ENCODE assay signal across 30 cellular contexts in the genomic region with DNA sequence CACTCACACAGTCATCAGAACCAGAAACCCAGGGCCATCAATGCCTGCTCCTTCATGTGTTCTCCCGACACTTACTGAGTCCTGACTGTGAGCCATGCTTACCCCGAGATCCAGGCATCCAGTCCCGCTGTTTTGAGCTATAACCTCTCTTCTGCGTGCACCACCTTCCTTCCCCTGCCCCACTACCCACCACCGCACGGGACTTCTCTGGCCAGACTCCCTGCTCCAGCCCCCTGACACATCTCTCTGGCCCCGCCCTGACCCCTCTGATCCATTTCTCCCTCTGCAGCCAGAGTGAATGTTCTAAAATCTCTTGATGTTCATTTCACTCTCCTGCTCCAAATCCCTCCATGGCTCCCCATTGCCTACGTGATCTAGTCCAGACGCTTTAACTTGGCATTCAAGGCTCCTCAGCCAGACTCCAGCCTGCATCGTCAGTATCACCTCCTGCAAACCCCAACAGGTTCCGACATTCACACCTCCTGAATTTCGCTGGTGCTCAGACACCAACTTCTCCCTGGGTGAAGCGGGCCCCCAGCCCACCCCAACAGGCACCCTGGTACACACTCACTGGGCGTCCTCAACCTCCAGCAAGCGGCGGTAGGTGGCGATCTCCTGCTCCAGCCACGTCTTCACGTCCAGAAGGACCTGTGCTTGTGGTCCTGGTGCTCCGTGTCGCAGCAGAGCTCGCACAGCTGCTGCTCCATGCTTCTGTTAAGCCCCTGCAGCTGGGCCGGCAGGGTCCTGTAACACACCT. TPM values are rescaled to one million over a fixed set of nuclear protein-coding genes. Genes with fewer than 3 reads are reported as not detected.
DNase-seq lines count a peak whose midpoint lies in the region; ATAC-seq and TF ChIP-seq lines count a peak whose summit lies in the region.
"Had no signal": no experiment of that assay in that cellular context is flagged by ENCODE, and none has a peak within 500 bp of the region (broad histone marks: within the 10 kb centered on the region; RNA-seq: fewer than 3 reads in every experiment).

No MANE protein-coding gene starts in this region.

- no peaks in the 10 kb centered on the region for H3K36me3 Mint-ChIP-seq in dendritic cell treated with granulocyte-macrophage colony-stimulating factor and Interleukin-4, amounts not matched to agents 40 ng/mL and 50 ng/mL, for 4 days (ENCODE audit: low read depth)
- no peaks in the 10 kb centered on the region for H3K36me3 Mint-ChIP-seq in nephron progenitor cell (ENCODE audit: low read depth)
- no peaks in the 10 kb centered on the region for H3K36me3 Mint-ChIP-seq in activated T-helper 2 cell treated with anti-CD3 and anti-CD28 coated beads, Interferon-gamma antibody, Interleukin-2, Interleukin-4, amounts not matched to agents 10 μg/mL and 5 μg/mL and 100 μg/mL, durations not matched to agents 14 hours and 24 hours and 36 hours (ENCODE audit: low read depth)
- H3K36me3 Mint-ChIP-seq: brain; CD8-positive, alpha-beta T cell had no signal

- H3K4me3 Mint-ChIP-seq in dendritic cell treated with granulocyte-macrophage colony-stimulating factor and Interleukin-4, amounts not matched to agents 40 ng/mL and 50 ng/mL, for 4 days: no peak overlapping the region
- H3K4me3 Mint-ChIP-seq in nephron progenitor cell: no peak overlapping the region
- no peak overlapping the region for H3K4me3 Mint-ChIP-seq in activated T-helper 2 cell treated with anti-CD3 and anti-CD28 coated beads, Interferon-gamma antibody, Interleukin-2, Interleukin-4, amounts not matched to agents 10 μg/mL and 5 μg/mL and 100 μg/mL, durations not matched to agents 14 hours and 24 hours and 36 hours (ENCODE audit: low read depth)
- H3K4me3 Mint-ChIP-seq: activated naive CD4-positive, alpha-beta T cell treated with anti-CD3 and anti-CD28 coated beads for 36 hours; activated T-cell treated with anti-CD3 and anti-CD28 coated beads, Interleukin-2, amount 50 U/mL, for 4 hours; brain; CD8-positive, alpha-beta T cell; T-helper 2 cell treated with Interferon-gamma antibody and Interleukin-4, amounts not matched to agents 5 μg/mL and 100 μg/mL, for 36 hours had no signal

- ATAC-seq in left ventricle myocardium superior: no peak
- ATAC-seq in Right ventricle myocardium inferior: no peak
- ATAC-seq: activated T-cell treated with anti-CD3 and anti-CD28 coated beads, Interleukin-2, amount 50 U/mL, for 4 hours; CD8-positive, alpha-beta T cell; heart left ventricle; left cardiac atrium had no signal

- peaks cover 55% of the 10 kb centered on the region for H3K4me1 Mint-ChIP-seq in dendritic cell treated with granulocyte-macrophage colony-stimulating factor and Interleukin-4, amounts not matched to agents 40 ng/mL and 50 ng/mL, for 4 days (ENCODE audit: low read depth)
- peaks cover 24% of the 10 kb centered on the region for H3K4me1 Mint-ChIP-seq in nephron progenitor cell
- H3K4me1 Mint-ChIP-seq in activated T-helper 2 cell treated with anti-CD3 and anti-CD28 coated beads, Interferon-gamma antibody, Interleukin-2, Interleukin-4, amounts not matched to agents 10 μg/mL and 5 μg/mL and 100 μg/mL, durations not matched to agents 14 hours and 24 hours and 36 hours (ENCODE audit: low read depth): no peaks in the 10 kb centered on the region

- H3K9me3 Mint-ChIP-seq in dendritic cell treated with granulocyte-macrophage colony-stimulating factor and Interleukin-4, amounts not matched to agents 40 ng/mL and 50 ng/mL, for 4 days: no peaks in the 10 kb centered on the region
- H3K9me3 Mint-ChIP-seq in nephron progenitor cell: no peaks in the 10 kb centered on the region
- no peaks in the 10 kb centered on the region for H3K9me3 Mint-ChIP-seq in activated T-helper 2 cell treated with anti-CD3 and anti-CD28 coated beads, Interferon-gamma antibody, Interleukin-2, Interleukin-4, amounts not matched to agents 10 μg/mL and 5 μg/mL and 100 μg/mL, durations not matched to agents 14 hours and 24 hours and 36 hours
- H3K9me3 Mint-ChIP-seq: activated naive CD4-positive, alpha-beta T cell treated with anti-CD3 and anti-CD28 coated beads for 36 hours; activated T-cell treated with anti-CD3 and anti-CD28 coated beads, Interleukin-2, amount 50 U/mL, for 4 hours; CD8-positive, alpha-beta T cell; T-helper 2 cell treated with Interferon-gamma antibody and Interleukin-4, amounts not matched to agents 5 μg/mL and 100 μg/mL, for 36 hours had no signal

- peak overlapping the region; percentile 6 for H3K27ac Mint-ChIP-seq in dendritic cell treated with granulocyte-macrophage colony-stimulating factor and Interleukin-4, amounts not matched to agents 40 ng/mL and 50 ng/mL, for 4 days
- peak overlapping the region; percentile 83 for H3K27ac Mint-ChIP-seq in nephron progenitor cell
- H3K27ac Mint-ChIP-seq in activated T-helper 2 cell treated with anti-CD3 and anti-CD28 coated beads, Interferon-gamma antibody, Interleukin-2, Interleukin-4, amounts not matched to agents 10 μg/mL and 5 μg/mL and 100 μg/mL, durations not matched to agents 14 hours and 24 hours and 36 hours: no peak overlapping the region
- H3K27ac Mint-ChIP-seq: activated naive CD4-positive, alpha-beta T cell treated with anti-CD3 and anti-CD28 coated beads for 36 hours; brain; CD8-positive, alpha-beta T cell; T-helper 2 cell treated with Interferon-gamma antibody and Interleukin-4, amounts not matched to agents 5 μg/mL and 100 μg/mL, for 36 hours had no signal

- peaks cover 32% of the 10 kb centered on the region for H3K27me3 Mint-ChIP-seq in dendritic cell treated with granulocyte-macrophage colony-stimulating factor and Interleukin-4, amounts not matched to agents 40 ng/mL and 50 ng/mL, for 4 days
- peaks cover 6% of the 10 kb centered on the region for H3K27me3 Mint-ChIP-seq in nephron progenitor cell (ENCODE audit: low read depth, poor library complexity)
- no peaks in the 10 kb centered on the region for H3K27me3 Mint-ChIP-seq in activated T-helper 2 cell treated with anti-CD3 and anti-CD28 coated beads, Interferon-gamma antibody, Interleukin-2, Interleukin-4, amounts not matched to agents 10 μg/mL and 5 μg/mL and 100 μg/mL, durations not matched to agents 14 hours and 24 hours and 36 hours (ENCODE audit: low read depth)

- DNase-seq in left ventricle myocardium superior (peak; percentile 14), Right ventricle myocardium inferior (ENCODE audit: missing footprints) (no peak), nephron progenitor cell (no peak), DMS153 treated with DMSO at 0.1 percent for 48 hours (lab: John Stamatoyannopoulos, UW; ENCODE audit: unreplicated experiment) (no peak), RPMI8226 (no peak)
- DNase-seq in effector CD4-positive, alpha-beta T cell: no peak
- DNase-seq in activated T-helper 2 cell treated with anti-CD3 and anti-CD28 coated beads, Interferon-gamma antibody, Interleukin-2, Interleukin-4, amounts not matched to agents 10 μg/mL and 5 μg/mL and 100 μg/mL, durations not matched to agents 14 hours and 24 hours and 36 hours (ENCODE audit: low spot score): no peak
- DNase-seq: activated CD4-positive, alpha-beta T cell treated with anti-CD3 and anti-CD28 coated beads for 48 hours; activated naive CD4-positive, alpha-beta T cell treated with anti-CD3 and anti-CD28 coated beads for 36 hours; activated T-cell treated with anti-CD3 and anti-CD28 coated beads, Interleukin-2, amount 50 U/mL, for 4 hours; adrenal gland; CD8-positive, alpha-beta T cell; DMS 273 treated with DMSO at 0.1 percent for 48 hours; erythroblast; left cardiac atrium; mesendoderm; NCI-H2029 treated with DMSO at 0.1 percent for 48 hours; NCI-H2227 treated with DMSO at 0.1 percent for 48 hours; NCI-H69; stimulated activated CD8-positive, alpha-beta memory T cell treated with anti-CD3 and anti-CD28 coated beads, Interleukin-4, amount 100 ng/mL, for 48 hours; stomach; tibial artery had no signal

- intact Hi-C loops in left ventricle myocardium superior (cut with micrococcal nuclease): no loop called here
- intact Hi-C loops in Right ventricle myocardium inferior (cut with DNase I): no loop called here
- intact Hi-C loops in dendritic cell treated with granulocyte-macrophage colony-stimulating factor and Interleukin-4, amounts not matched to agents 40 ng/mL and 50 ng/mL, for 4 days (cut with micrococcal nuclease): no loop called here
- intact Hi-C loops in activated T-helper 2 cell treated with anti-CD3 and anti-CD28 coated beads, Interferon-gamma antibody, Interleukin-2, Interleukin-4, amounts not matched to agents 10 μg/mL and 5 μg/mL and 100 μg/mL, durations not matched to agents 14 hours and 24 hours and 36 hours (cut with micrococcal nuclease): no loop called here

- TF ChIP-seq CTCF in nephron progenitor cell (IDR thresholded peaks at IDR 0.05): no peak

RNA-seq across cellular contexts. Expression of a gene that starts 3.1 kb away (rescaled TPM):
- total RNA-seq in left ventricle myocardium superior (not detected), Right ventricle myocardium inferior (not detected)
- not detected in 2 replicates for total RNA-seq in activated T-helper 2 cell treated with anti-CD3 and anti-CD28 coated beads, Interferon-gamma antibody, Interleukin-2, Interleukin-4, amounts not matched to agents 10 μg/mL and 5 μg/mL and 100 μg/mL, durations not matched to agents 14 hours and 24 hours and 36 hours
- total RNA-seq: activated naive CD4-positive, alpha-beta T cell treated with anti-CD3 and anti-CD28 coated beads for 36 hours; activated T-cell treated with anti-CD3 and anti-CD28 coated beads, Interleukin-2, amount 50 U/mL, for 4 hours; CD8-positive, alpha-beta T cell; left cardiac atrium had no signal

RNA-seq across cellular contexts. Expression of a gene that starts 14.9 kb away (rescaled TPM):
- total RNA-seq in left ventricle myocardium superior: not detected
- not detected for total RNA-seq in Right ventricle myocardium inferior
- not detected in 2 replicates for total RNA-seq in activated T-helper 2 cell treated with anti-CD3 and anti-CD28 coated beads, Interferon-gamma antibody, Interleukin-2, Interleukin-4, amounts not matched to agents 10 μg/mL and 5 μg/mL and 100 μg/mL, durations not matched to agents 14 hours and 24 hours and 36 hours
- total RNA-seq: A673; activated CD8-positive, alpha-beta memory T cell treated with anti-CD3 and anti-CD28 coated beads for 36 hours; activated naive CD4-positive, alpha-beta T cell treated with anti-CD3 and anti-CD28 coated beads for 36 hours; activated T-cell treated with anti-CD3 and anti-CD28 coated beads, Interleukin-2, amount 50 U/mL, for 4 hours; CD8-positive, alpha-beta T cell; heart left ventricle; myocyte had no signal

RNA-seq across cellular contexts. Expression of a gene that starts 40.8 kb away (rescaled TPM):
- total RNA-seq in left ventricle myocardium superior: not detected
- not detected for total RNA-seq in Right ventricle myocardium inferior
- total RNA-seq in activated T-helper 2 cell treated with anti-CD3 and anti-CD28 coated beads, Interferon-gamma antibody, Interleukin-2, Interleukin-4, amounts not matched to agents 10 μg/mL and 5 μg/mL and 100 μg/mL, durations not matched to agents 14 hours and 24 hours and 36 hours: not detected in 2 replicates
- total RNA-seq: A673; activated CD8-positive, alpha-beta memory T cell treated with anti-CD3 and anti-CD28 coated beads for 36 hours; activated naive CD4-positive, alpha-beta T cell treated with anti-CD3 and anti-CD28 coated beads for 36 hours; activated T-cell treated with anti-CD3 and anti-CD28 coated beads, Interleukin-2, amount 50 U/mL, for 4 hours; CD8-positive, alpha-beta T cell; myocyte; RPMI7951 had no signal

RNA-seq across cellular contexts. Expression of a gene that starts 55.6 kb away (rescaled TPM):
- total RNA-seq in left ventricle myocardium superior (not detected), Right ventricle myocardium inferior (not detected)
- not detected in 2 replicates for total RNA-seq in activated T-helper 2 cell treated with anti-CD3 and anti-CD28 coated beads, Interferon-gamma antibody, Interleukin-2, Interleukin-4, amounts not matched to agents 10 μg/mL and 5 μg/mL and 100 μg/mL, durations not matched to agents 14 hours and 24 hours and 36 hours
- total RNA-seq: A673; activated CD8-positive, alpha-beta memory T cell treated with anti-CD3 and anti-CD28 coated beads for 36 hours; activated naive CD4-positive, alpha-beta T cell treated with anti-CD3 and anti-CD28 coated beads for 36 hours; activated T-cell treated with anti-CD3 and anti-CD28 coated beads, Interleukin-2, amount 50 U/mL, for 4 hours; CD8-positive, alpha-beta T cell; heart left ventricle; left cardiac atrium; myocyte; RPMI7951; stomach had no signal
